11 cellular contexts compared by ENCODE assay signal in the genomic region with DNA sequence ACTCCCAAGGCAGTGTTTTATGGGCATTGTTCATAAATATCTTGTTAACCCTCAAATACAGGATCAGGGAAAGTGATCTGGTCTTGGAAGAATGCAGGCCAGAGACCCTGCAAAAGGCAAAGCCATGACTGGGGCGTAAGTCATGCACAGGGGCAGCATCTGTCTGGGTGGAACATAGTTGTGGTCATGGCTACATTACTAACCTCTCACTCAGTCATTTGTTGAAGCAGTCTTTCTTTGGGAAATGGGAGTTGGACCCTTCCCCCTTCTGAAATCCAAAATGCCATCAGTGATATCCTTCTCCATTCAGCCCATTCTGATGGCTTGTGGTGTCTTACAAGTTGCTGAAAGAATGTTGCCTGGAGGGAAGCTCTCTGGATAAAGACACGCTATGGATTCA.
DNase-seq lines count a peak whose midpoint lies in the region; ATAC-seq, FAIRE-seq and TF ChIP-seq lines count a peak whose summit lies in the region.
"Had no signal": no experiment of that assay in that cellular context is flagged by ENCODE, and none has a peak within 500 bp of the region (broad histone marks: within the 10 kb centered on the region; RNA-seq: fewer than 3 reads in every experiment).

No MANE protein-coding gene starts in this region.

- no peaks in the 10 kb centered on the region for H3K4me1 ChIP-seq in A549
- H3K4me1 ChIP-seq in astrocyte (ENCODE audit: insufficient read depth, low read length): peaks cover 32% of the 10 kb centered on the region

- no peak for FAIRE-seq in A549 (lab: Jason Lieb, UNC)
- FAIRE-seq in astrocyte (lab: Jason Lieb, UNC): peak; percentile 100

- no peak for TF ChIP-seq POLR2A in A549 (IDR thresholded peaks at IDR 0.05; ENCODE audit: low read length)

- H3K27ac ChIP-seq in A549: no peak overlapping the region
- peak overlapping the region; percentile 99 for H3K27ac ChIP-seq in astrocyte (ENCODE audit: low read depth, low read length)

- POLR2A ChIA-PET in A549 (lab: Yijun Ruan, JAX): no interaction called here

- H3K36me3 ChIP-seq in astrocyte (ENCODE audit: insufficient read depth, low read length): no peaks in the 10 kb centered on the region

- H2AFZ ChIP-seq in astrocyte (ENCODE audit: low read depth, low read length): no peak overlapping the region

- H3K4me1 Mint-ChIP-seq in astrocyte (ENCODE audit: low read depth, unreplicated experiment) (peaks cover 57% of the 10 kb centered on the region), nephron progenitor cell (peaks cover 2% of the 10 kb centered on the region)

- H3K4me3 Mint-ChIP-seq in astrocyte (ENCODE audit: unreplicated experiment) (peak overlapping the region; percentile 73), nephron progenitor cell (no peak overlapping the region)

- no peaks in the 10 kb centered on the region for H3K36me3 Mint-ChIP-seq in astrocyte (ENCODE audit: low read depth, unreplicated experiment)
- peaks cover 8% of the 10 kb centered on the region for H3K36me3 Mint-ChIP-seq in nephron progenitor cell (ENCODE audit: low read depth)

- TF ChIP-seq EP300 in A549 (IDR thresholded peaks at IDR 0.05): no peak

- no peak for TF ChIP-seq RAD21 in A549 (conservative IDR thresholded peaks at IDR 0.05 in 1 of 2, IDR thresholded peaks at IDR 0.05 in 1 of 2)

- H3K9ac ChIP-seq in astrocyte (ENCODE audit: low read length): peak overlapping the region; percentile 71

- 46% methylated on average over 2 of the region's 2 CpGs for WGBS in A549 (ENCODE audit: missing lambda C conversion rate)

- H3K9me3 Mint-ChIP-seq in astrocyte (ENCODE audit: unreplicated experiment) (peaks cover 14% of the 10 kb centered on the region), nephron progenitor cell (peaks cover 21% of the 10 kb centered on the region)

- H3K27ac Mint-ChIP-seq in astrocyte (ENCODE audit: unreplicated experiment) (peak overlapping the region; percentile 99), nephron progenitor cell (no peak overlapping the region)

- ATAC-seq in A549: peak; percentile 41 to 70; a peak in 5 of 6 replicates

- CTCF ChIA-PET in A549 (lab: Yijun Ruan, JAX): interaction anchor here (1.5 kb wide), 1 partner anchor 14 kb away, joined by 3 read pairs; no protein-coding TSS in a partner anchor

- no peaks in the 10 kb centered on the region for H4K20me1 ChIP-seq in astrocyte (ENCODE audit: insufficient read depth, low read length)

- H3K4me2 ChIP-seq in A549 (no peak overlapping the region), astrocyte (ENCODE audit: low read length) (peak overlapping the region; percentile 66)

- no peak for TF ChIP-seq CTCF in A549 (IDR thresholded peaks at IDR 0.05)
- TF ChIP-seq CTCF in astrocyte (IDR thresholded peaks at IDR 0.05; ENCODE audit: insufficient read depth, low read depth, low read length): no peak
- no peak for TF ChIP-seq CTCF in nephron progenitor cell (IDR thresholded peaks at IDR 0.05)

- H3K4me3 ChIP-seq in A549 (no peak overlapping the region), astrocyte (ENCODE audit: insufficient read depth, low read depth, low read length) (no peak overlapping the region)

- DNase-seq in A549 (ENCODE audit: low read depth in 1 of 2, low spot score in 1 of 2) (no peak), HS-5 (ENCODE audit: low read depth) (peak; percentile 100), astrocyte (ENCODE audit: low read depth) (peak; percentile 100), iris pigment epithelial cell (ENCODE audit: low read depth) (peak; percentile 97), COR-L47 (lab: John Stamatoyannopoulos, UW) (no peak), nephron progenitor cell (no peak), NCI-H69 (lab: John Stamatoyannopoulos, UW) (no peak)
- no peak for DNase-seq in stimulated activated CD8-positive, alpha-beta memory T cell treated with anti-CD3 and anti-CD28 coated beads, Interleukin-4, amount 100 ng/mL, for 48 hours
- DNase-seq: activated gamma-delta T cell, dermis blood vessel endothelial cell, NCI-H524 had no signal

- H3K9me3 ChIP-seq in A549 (peaks cover 20% of the 10 kb centered on the region), astrocyte (ENCODE audit: insufficient read depth, low read depth, low read length) (peaks cover 4% of the 10 kb centered on the region)

- H3K79me2 ChIP-seq in astrocyte (ENCODE audit: insufficient read depth, low read length): no peaks in the 10 kb centered on the region

- H3K27me3 Mint-ChIP-seq in astrocyte (ENCODE audit: low read depth, unreplicated experiment) (no peaks in the 10 kb centered on the region), nephron progenitor cell (ENCODE audit: low read depth, poor library complexity) (peaks cover 11% of the 10 kb centered on the region)

- H3K27me3 ChIP-seq in astrocyte (ENCODE audit: insufficient read depth, low read length): no peaks in the 10 kb centered on the region

TF ChIP-seq in A549, 52 proteins besides CTCF, POLR2A, EP300 and RAD21:
- TF ChIP-seq MAZ (IDR thresholded peaks at IDR 0.05; ENCODE audit: borderline replicate concordance, low read depth, low read length): no peak
- no peak for TF ChIP-seq GATA3 (IDR thresholded peaks at IDR 0.05; ENCODE audit: borderline replicate concordance)
- TF ChIP-seq, protein P1, sequence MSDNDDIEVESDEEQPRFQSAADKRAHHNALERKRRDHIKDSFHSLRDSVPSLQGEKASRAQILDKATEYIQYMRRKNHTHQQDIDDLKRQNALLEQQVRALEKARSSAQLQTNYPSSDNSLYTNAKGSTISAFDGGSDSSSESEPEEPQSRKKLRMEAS (IDR thresholded peaks at IDR 0.05): no peak
- TF ChIP-seq PHF8 (IDR thresholded peaks at IDR 0.05; ENCODE audit: borderline replicate concordance, low read depth): no peak
- no peak for TF ChIP-seq JUN (IDR thresholded peaks at IDR 0.05)
- TF ChIP-seq NPAS2 (CRISPR knock-in tag; IDR thresholded peaks at IDR 0.05; ENCODE audit: borderline replicate concordance): no peak
- TF ChIP-seq MAFK (IDR thresholded peaks at IDR 0.05; ENCODE audit: partially characterized antibody): no peak
- TF ChIP-seq EHMT2 (IDR thresholded peaks at IDR 0.05; ENCODE audit: low read depth): no peak
- TF ChIP-seq, protein P2, sequence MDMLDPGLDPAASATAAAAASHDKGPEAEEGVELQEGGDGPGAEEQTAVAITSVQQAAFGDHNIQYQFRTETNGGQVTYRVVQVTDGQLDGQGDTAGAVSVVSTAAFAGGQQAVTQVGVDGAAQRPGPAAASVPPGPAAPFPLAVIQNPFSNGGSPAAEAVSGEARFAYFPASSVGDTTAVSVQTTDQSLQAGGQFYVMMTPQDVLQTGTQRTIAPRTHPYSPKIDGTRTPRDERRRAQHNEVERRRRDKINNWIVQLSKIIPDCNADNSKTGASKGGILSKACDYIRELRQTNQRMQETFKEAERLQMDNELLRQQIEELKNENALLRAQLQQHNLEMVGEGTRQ (IDR thresholded peaks at IDR 0.05): no peak

Comparison
In these comparisons a context has a peak if more than half of its experiments do, and no peak if none do; other contexts are left out.
1. DNase-seq: peak in HS-5 (single experiment), astrocyte (single experiment) and iris pigment epithelial cell (single experiment); none in A549 (0 of 2), COR-L47 (single experiment), nephron progenitor cell (single experiment), NCI-H69 (single experiment) and stimulated activated CD8-positive, alpha-beta memory T cell treated with anti-CD3 and anti-CD28 coated beads, Interleukin-4, amount 100 ng/mL, for 48 hours (single experiment).